Comparison of ENCODE assay signal across 8 cellular contexts in genomic region chr2:5696351-5696740, GRCh38. TPM values are rescaled to one million over a fixed set of nuclear protein-coding genes. Genes with fewer than 3 reads are reported as not detected.
DNase-seq lines count a peak whose midpoint lies in the region; ATAC-seq and TF ChIP-seq lines count a peak whose summit lies in the region.

No MANE protein-coding gene starts in this region.

- intact Hi-C loops in body of pancreas (cut with DNase I), result no loop called here

- no peak for TF ChIP-seq CTCF in body of pancreas (IDR thresholded peaks at IDR 0.05)

- WGBS in body of pancreas, 2 donors, result 1 to 3% methylated on average over 21 to 49 of the region's 49 CpGs

- H3K4me3 ChIP-seq in body of pancreas, result no peak overlapping the region

- no peak for TF ChIP-seq POLR2A in body of pancreas (IDR thresholded peaks at IDR 0.05)

- peak; percentile 55 for ATAC-seq in stimulated activated naive CD8-positive, alpha-beta T cell treated with anti-CD3 and anti-CD28 coated beads, Interleukin-15, amount 100 ng/mL, for 72 hours
- no peak for ATAC-seq in stimulated activated naive CD8-positive, alpha-beta T cell treated with anti-CD3 and anti-CD28 coated beads, Interleukin-15, Interleukin-2, amounts not matched to agents 100 U/mL and 50 U/mL, for 24 hours
- peak; percentile 12 for ATAC-seq in body of pancreas
- no peak for ATAC-seq in GM21447 (IDR thresholded peaks at IDR 0.05; ENCODE audit: unreplicated experiment)

- peak overlapping the region; percentile 74 to 75 for H3K4me3 Mint-ChIP-seq in stimulated activated naive CD8-positive, alpha-beta T cell treated with anti-CD3 and anti-CD28 coated beads, Interleukin-15, amount 100 ng/mL, for 72 hours

- H3K27ac ChIP-seq in body of pancreas, result no peak overlapping the region

- peaks cover 71% of the 10 kb centered on the region for H3K27me3 Mint-ChIP-seq in stimulated activated naive CD8-positive, alpha-beta T cell treated with anti-CD3 and anti-CD28 coated beads, Interleukin-15, amount 100 ng/mL, for 72 hours

- no peak overlapping the region for H3K27ac Mint-ChIP-seq in stimulated activated naive CD8-positive, alpha-beta T cell treated with anti-CD3 and anti-CD28 coated beads, Interleukin-15, amount 100 ng/mL, for 72 hours

- no peaks in the 10 kb centered on the region for H3K9me3 Mint-ChIP-seq in stimulated activated naive CD8-positive, alpha-beta T cell treated with anti-CD3 and anti-CD28 coated beads, Interleukin-15, amount 100 ng/mL, for 72 hours

- H3K36me3 ChIP-seq in body of pancreas (replicated peaks in 1 of 2; ENCODE audit: insufficient read depth in 1 of 2, low read depth in 2 of 2), result no peaks in the 10 kb centered on the region

- DNase-seq in stimulated activated naive CD8-positive, alpha-beta T cell treated with anti-CD3 and anti-CD28 coated beads, Interleukin-15, amount 100 ng/mL, for 72 hours, result no peak
- no peak for DNase-seq in stimulated activated naive CD8-positive, alpha-beta T cell treated with anti-CD3 and anti-CD28 coated beads, Interleukin-15, Interleukin-2, amounts not matched to agents 100 U/mL and 50 U/mL, for 24 hours
- no peak for DNase-seq in body of pancreas
- DNase-seq in medulla oblongata (ENCODE audit: extremely low spot score), result peak; percentile 23
- DNase-seq in UCSD-AML1 (lab: John Stamatoyannopoulos, UW; ENCODE audit: unreplicated experiment), result no peak
- DNase-seq in GM19238 (ENCODE audit: insufficient read length, low spot score), result no peak
- DNase-seq in activated CD4-positive, alpha-beta T cell treated with anti-CD3 and anti-CD28 coated beads, Interleukin-2, amount 50 U/mL, for 48 hours, result no peak

- H3K4me1 Mint-ChIP-seq in stimulated activated naive CD8-positive, alpha-beta T cell treated with anti-CD3 and anti-CD28 coated beads, Interleukin-15, amount 100 ng/mL, for 72 hours, result peaks cover 26% of the 10 kb centered on the region

- no peaks in the 10 kb centered on the region for H3K9me3 ChIP-seq in body of pancreas

- peaks cover 0 to 22% of the 10 kb centered on the region in 2 donors for H3K27me3 ChIP-seq in body of pancreas

- peaks cover 38% of the 10 kb centered on the region for H3K4me1 ChIP-seq in body of pancreas

RNA-seq across cellular contexts. Expression of gene SOX11, which starts 4.2 kb away (rescaled TPM):
- total RNA-seq in body of pancreas, result under 1 TPM in 1 of 2 donors, not detected in 1; under 0.01 TPM

Comparison
In these comparisons a context has a peak if more than half of its experiments do, and no peak if none do; other contexts are left out.
1. ATAC-seq: peak in stimulated activated naive CD8-positive, alpha-beta T cell treated with anti-CD3 and anti-CD28 coated beads, Interleukin-15, amount 100 ng/mL, for 72 hours (single experiment) and body of pancreas (single experiment); none in stimulated activated naive CD8-positive, alpha-beta T cell treated with anti-CD3 and anti-CD28 coated beads, Interleukin-15, Interleukin-2, amounts not matched to agents 100 U/mL and 50 U/mL, for 24 hours (single experiment) and GM21447 (single experiment).